In genomic region chr11:34633990-34634725, GRCh38 we compare ENCODE assay signal across 9 cellular contexts. TPM values are rescaled to one million over a fixed set of nuclear protein-coding genes. Genes with fewer than 3 reads are reported as not detected.
A peak's percentile ranks its signal among the peaks of the same experiment; 100 is the strongest.
DNase-seq lines count a peak whose midpoint lies in the region; ATAC-seq and TF ChIP-seq lines count a peak whose summit lies in the region.
"Had no signal": no experiment of that assay in that cellular context is flagged by ENCODE, and none has a peak within 500 bp of the region (broad histone marks: within the 10 kb centered on the region; RNA-seq: fewer than 3 reads in every experiment).

No MANE protein-coding gene starts in this region.

- H3K9me3 ChIP-seq in Peyer's patch (no peaks in the 10 kb centered on the region), Caco-2 (no peaks in the 10 kb centered on the region)

- no peaks in the 10 kb centered on the region for H3K36me3 ChIP-seq in Peyer's patch
- no peaks in the 10 kb centered on the region for H3K36me3 ChIP-seq in Caco-2 (ENCODE audit: control insufficient read depth, insufficient read depth, low read length)

- H3K4me1 Mint-ChIP-seq in Caco-2 (ENCODE audit: low read depth, unreplicated experiment) = peaks cover 12% of the 10 kb centered on the region

- no peak for TF ChIP-seq POLR2A in Peyer's patch (IDR thresholded peaks at IDR 0.05)

- H3K27ac Mint-ChIP-seq in Caco-2 (ENCODE audit: unreplicated experiment) = no peak overlapping the region

- peak overlapping the region; percentile 11 to 83 (median 59) for H3K27ac ChIP-seq in Peyer's patch

- H3K36me3 Mint-ChIP-seq in Caco-2 (ENCODE audit: insufficient read depth, unreplicated experiment) = no peaks in the 10 kb centered on the region

- ATAC-seq in GM19023 (IDR thresholded peaks at IDR 0.05; ENCODE audit: unreplicated experiment) (peak; percentile 70), HG03159 (IDR thresholded peaks at IDR 0.05; ENCODE audit: unreplicated experiment) (peak; percentile 91)

- peak in 4 of 6 experiments; percentile 8 to 49 (median 35) for TF ChIP-seq CTCF in Peyer's patch (IDR thresholded peaks at IDR 0.05)
- no peak for TF ChIP-seq CTCF in Caco-2 (IDR thresholded peaks at IDR 0.05; ENCODE audit: insufficient read depth in 1 of 2, low read depth in 1 of 2, low read length in 1 of 2, severe bottlenecking in 1 of 2, unreplicated experiment in 1 of 2)

- no peak overlapping the region for H3K4me3 Mint-ChIP-seq in Caco-2 (ENCODE audit: unreplicated experiment)

- POLR2A ChIA-PET in Caco-2 (lab: Charles Lee) = no interaction called here

- BruUV-seq in Caco-2 (replicated peaks; lab: Mats Ljungman, UMichigan) = no TSS peak

- no peaks in the 10 kb centered on the region for H3K27me3 ChIP-seq in Peyer's patch
- H3K27me3 ChIP-seq in Caco-2 (replicated peaks; ENCODE audit: control insufficient read depth, insufficient read depth, low read length) = no peaks in the 10 kb centered on the region

- intact Hi-C loops in Caco-2 (cut with micrococcal nuclease; ENCODE audit: unreplicated experiment) = no loop called here

- CTCF ChIA-PET in Caco-2 (lab: Charles Lee) = no interaction called here

- DNase-seq in AG20443 (ENCODE audit: low spot score) = peak; percentile 21
- no peak for DNase-seq in Peyer's patch
- DNase-seq in kidney tubule cell (ENCODE audit: low spot score) = peak; percentile 52
- DNase-seq in Caco-2 = no peak
- no peak for DNase-seq in cerebellar cortex (ENCODE audit: low spot score)
- no peak for DNase-seq in superior temporal gyrus (ENCODE audit: extremely low spot score)

- H3K4me3 ChIP-seq in Peyer's patch = no peak overlapping the region
- H3K4me3 ChIP-seq in Caco-2 (ENCODE audit: low read depth, low read length) = no peak overlapping the region

- H3K4me1 ChIP-seq in Peyer's patch (peaks cover 0 to 60% (median 2%) of the 10 kb centered on the region in 4 donors), Caco-2 (peaks cover 31% of the 10 kb centered on the region)

- H3K27me3 Mint-ChIP-seq in Caco-2 (ENCODE audit: insufficient read depth, unreplicated experiment) = no peaks in the 10 kb centered on the region

- no peaks in the 10 kb centered on the region for H3K9me3 Mint-ChIP-seq in Caco-2 (ENCODE audit: unreplicated experiment)

RNA-seq across cellular contexts. Expression of gene EHF, which starts 13.3 kb away (rescaled TPM):
- total RNA-seq in Peyer's patch (100 to 1,000 TPM in 2 of 4 donors, 10 to 100 TPM in 2; 75.9 to 143 (median 106) TPM), Caco-2 (2022) (0.11 and 0.21 TPM in 2 replicates)
- total RNA-seq: dermis microvascular lymphatic vessel endothelial cell had no signal

Comparison
In these comparisons a context has a peak if more than half of its experiments do, and no peak if none do; other contexts are left out.
1. DNase-seq: peak in AG20443 (single experiment) and kidney tubule cell (single experiment); none in Peyer's patch (0 of 3), Caco-2 (0 of 2), cerebellar cortex (single experiment) and superior temporal gyrus (single experiment).
2. CTCF ChIP-seq: peak in Peyer's patch (4 of 6); none in Caco-2 (0 of 2).
3. RNA of gene EHF, which starts 13.3 kb away (total RNA-seq): 75.9 to 143 TPM in Peyer's patch; 0.11 to 0.21 TPM in Caco-2; every median in the first group is over 10 times any median in the second.